11 cellular contexts compared by ENCODE assay signal in genomic region chr17:65593870-65594584, GRCh38. TPM values are rescaled to one million over a fixed set of nuclear protein-coding genes. Genes with fewer than 3 reads are reported as not detected.
DNase-seq lines count a peak whose midpoint lies in the region; ATAC-seq and TF ChIP-seq lines count a peak whose summit lies in the region.
"Had no signal": no experiment of that assay in that cellular context is flagged by ENCODE, and none has a peak within 500 bp of the region (broad histone marks: within the 10 kb centered on the region; RNA-seq: fewer than 3 reads in every experiment).

No MANE protein-coding gene starts in this region.

- H3K9me3 ChIP-seq in Caco-2 = no peaks in the 10 kb centered on the region
- H3K9me3 ChIP-seq in osteoblast (ENCODE audit: low read depth, low read length) = no peaks in the 10 kb centered on the region

- H3K4me1 Mint-ChIP-seq in Caco-2 (ENCODE audit: low read depth, unreplicated experiment) = peaks cover 38% of the 10 kb centered on the region

- BruUV-seq in Caco-2 (replicated peaks; lab: Mats Ljungman, UMichigan) = no TSS peak

- intact Hi-C loops in Caco-2 (cut with micrococcal nuclease; ENCODE audit: unreplicated experiment) = no loop called here

- H4K20me1 ChIP-seq in osteoblast (ENCODE audit: insufficient read depth, low read length) = no peaks in the 10 kb centered on the region

- H3K4me3 Mint-ChIP-seq in Caco-2 (ENCODE audit: unreplicated experiment) = peak overlapping the region; percentile 51
- H3K4me3 Mint-ChIP-seq: dendritic cell treated with granulocyte-macrophage colony-stimulating factor and Interleukin-4, amounts not matched to agents 40 ng/mL and 50 ng/mL, for 4 days; natural killer cell treated with Interleukin-12 subunit alpha and Interleukin-12 subunit beta and Interleukin-15 and Interleukin-18, amount 100 ng/mL, for 72 hours had no signal

- no peaks in the 10 kb centered on the region for H3K27me3 Mint-ChIP-seq in Caco-2 (ENCODE audit: insufficient read depth, unreplicated experiment)

- H3K36me3 Mint-ChIP-seq in Caco-2 (ENCODE audit: insufficient read depth, unreplicated experiment) = peaks cover 8% of the 10 kb centered on the region
- H3K36me3 Mint-ChIP-seq: natural killer cell treated with Interleukin-12 subunit alpha and Interleukin-12 subunit beta and Interleukin-15 and Interleukin-18, amount 100 ng/mL, for 72 hours had no signal

- no peak for TF ChIP-seq CTCF in Caco-2 (IDR thresholded peaks at IDR 0.05; ENCODE audit: insufficient read depth in 1 of 2, low read depth in 1 of 2, low read length in 1 of 2, severe bottlenecking in 1 of 2, unreplicated experiment in 1 of 2)
- TF ChIP-seq CTCF in osteoblast (IDR thresholded peaks at IDR 0.05; ENCODE audit: extremely low read depth, low read depth, low read length) = no peak

- no peak overlapping the region for H3K27ac ChIP-seq in osteoblast (ENCODE audit: low read depth, low read length)

- no peak for ATAC-seq in GM19467 (IDR thresholded peaks at IDR 0.05; ENCODE audit: unreplicated experiment)
- ATAC-seq: natural killer cell treated with Interleukin-12 subunit alpha and Interleukin-12 subunit beta and Interleukin-15 and Interleukin-18, amount 100 ng/mL, for 72 hours had no signal

- H3K36me3 ChIP-seq in Caco-2 (ENCODE audit: control insufficient read depth, insufficient read depth, low read length) = no peaks in the 10 kb centered on the region
- no peaks in the 10 kb centered on the region for H3K36me3 ChIP-seq in osteoblast (ENCODE audit: insufficient read depth, low read length)

- H3K79me2 ChIP-seq in osteoblast (ENCODE audit: insufficient read depth, low read length) = no peaks in the 10 kb centered on the region

- peak overlapping the region; percentile 78 for H3K4me2 ChIP-seq in osteoblast (ENCODE audit: insufficient read depth, low read length)

- CTCF ChIA-PET in Caco-2 (lab: Charles Lee) = no interaction called here

- peak overlapping the region; percentile 88 for H3K27ac Mint-ChIP-seq in Caco-2 (ENCODE audit: unreplicated experiment)
- H3K27ac Mint-ChIP-seq: dendritic cell treated with granulocyte-macrophage colony-stimulating factor and Interleukin-4, amounts not matched to agents 40 ng/mL and 50 ng/mL, for 4 days; natural killer cell treated with Interleukin-12 subunit alpha and Interleukin-12 subunit beta and Interleukin-15 and Interleukin-18, amount 100 ng/mL, for 72 hours had no signal

- H3K9me3 Mint-ChIP-seq in Caco-2 (ENCODE audit: unreplicated experiment) = no peaks in the 10 kb centered on the region
- H3K9me3 Mint-ChIP-seq: dendritic cell treated with granulocyte-macrophage colony-stimulating factor and Interleukin-4, amounts not matched to agents 40 ng/mL and 50 ng/mL, for 4 days; natural killer cell treated with Interleukin-12 subunit alpha and Interleukin-12 subunit beta and Interleukin-15 and Interleukin-18, amount 100 ng/mL, for 72 hours had no signal

- POLR2A ChIA-PET in Caco-2 (lab: Charles Lee) = no interaction called here

- DNase-seq in Caco-2 (peak in 1 of 2 experiments; percentile 17), MV-4-11 (lab: John Stamatoyannopoulos, UW) (peak; percentile 35), dedifferentiated amniotic fluid mesenchymal stem cell (ENCODE audit: extremely low spot score) (peak; percentile 18), osteoblast (ENCODE audit: insufficient read length, low spot score, missing footprints) (peak; percentile 93)
- DNase-seq in activated CD4-positive, CD25-positive, alpha-beta regulatory T cell (lab: John Stamatoyannopoulos, UW) = no peak
- no peak for DNase-seq in effector CD4-positive, alpha-beta T cell
- DNase-seq: NCI-H1092, T-helper 9 cell had no signal

- H3K4me3 ChIP-seq in Caco-2 (ENCODE audit: low read depth, low read length) (no peak overlapping the region), osteoblast (ENCODE audit: insufficient read depth, low read length) (peak overlapping the region; percentile 51)

- peak overlapping the region; percentile 69 for H2AFZ ChIP-seq in osteoblast (ENCODE audit: low read length)

- H3K27me3 ChIP-seq in Caco-2 (replicated peaks; ENCODE audit: control insufficient read depth, insufficient read depth, low read length) (no peaks in the 10 kb centered on the region), osteoblast (ENCODE audit: insufficient read depth, low read length) (no peaks in the 10 kb centered on the region)

- H3K4me1 ChIP-seq in Caco-2 (peaks cover 44% of the 10 kb centered on the region), osteoblast (ENCODE audit: insufficient read depth, low read length) (no peaks in the 10 kb centered on the region)

RNA-seq across cellular contexts. Expression of gene AXIN2, which starts 32.6 kb away (rescaled TPM):
- total RNA-seq in Caco-2 (2022) = 141 and 168 TPM in 2 replicates
- total RNA-seq in osteoblast = 2.9 and 5.1 TPM in 2 replicates

Comparison
In these comparisons a context has a peak if more than half of its experiments do, and no peak if none do; other contexts are left out.
1. DNase-seq: peak in MV-4-11 (single experiment), dedifferentiated amniotic fluid mesenchymal stem cell (single experiment) and osteoblast (single experiment); none in activated CD4-positive, CD25-positive, alpha-beta regulatory T cell (0 of 4) and effector CD4-positive, alpha-beta T cell (single experiment).
2. RNA of gene AXIN2, which starts 32.6 kb away (total RNA-seq): 141 to 168 TPM in Caco-2; 2.9 to 5.1 TPM in osteoblast; every median in the first group is over 10 times any median in the second.